1 cellular context compared by ENCODE assay signal in the genomic region with DNA sequence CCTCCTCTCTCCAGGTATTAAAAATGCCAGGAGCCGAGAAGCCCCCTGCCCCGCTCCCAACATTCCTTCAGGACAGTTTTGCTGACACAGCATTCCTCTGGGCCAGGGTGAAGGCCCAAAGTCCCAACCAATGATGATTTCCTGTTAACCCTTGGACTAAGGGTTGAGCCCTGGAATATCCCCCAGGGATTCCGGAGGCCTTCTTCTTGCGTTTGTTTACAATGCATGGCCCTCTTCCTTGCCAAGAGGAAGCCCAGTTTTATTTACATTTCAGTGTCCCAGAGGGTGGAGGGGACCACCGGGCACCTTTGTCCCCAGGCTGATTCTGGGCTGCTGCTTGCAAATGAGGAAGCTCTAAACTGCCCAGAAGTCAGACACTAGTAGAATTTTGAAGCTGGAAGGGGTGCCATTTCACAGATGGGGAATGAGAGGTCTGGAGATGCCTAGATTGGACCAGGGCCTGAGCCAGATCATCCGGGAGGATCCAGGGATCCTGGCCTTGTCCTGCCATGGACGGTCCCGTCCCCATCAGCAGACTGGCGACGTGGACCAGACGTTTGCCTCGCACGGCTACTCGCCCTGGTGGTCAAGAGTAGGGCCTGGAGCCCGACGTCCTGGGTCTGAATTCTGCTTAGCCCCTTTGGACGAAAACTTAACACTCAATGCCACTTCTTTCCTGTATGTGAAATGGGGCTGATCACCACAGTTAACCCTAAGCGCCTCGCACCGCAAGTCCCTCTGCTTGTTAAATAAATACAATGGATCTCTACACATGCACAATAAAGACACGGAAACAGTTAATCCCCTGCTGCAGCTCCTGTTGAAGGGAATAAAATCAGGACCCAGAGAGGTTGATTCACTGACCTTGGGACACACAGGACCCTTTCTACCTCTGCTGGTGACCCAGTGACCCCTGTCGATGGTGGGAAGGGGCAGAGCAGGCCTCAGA.
TF ChIP-seq lines count a peak whose summit lies in the region.

No MANE protein-coding gene starts in this region.

TF ChIP-seq in liver, 16 proteins besides CTCF, POLR2A, EP300 and RAD21 (continued from another document):
- TF ChIP-seq, protein P1, sequence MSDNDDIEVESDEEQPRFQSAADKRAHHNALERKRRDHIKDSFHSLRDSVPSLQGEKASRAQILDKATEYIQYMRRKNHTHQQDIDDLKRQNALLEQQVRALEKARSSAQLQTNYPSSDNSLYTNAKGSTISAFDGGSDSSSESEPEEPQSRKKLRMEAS (IDR thresholded peaks at IDR 0.05): peak; percentile 12
- TF ChIP-seq FOXA2 (IDR thresholded peaks at IDR 0.05): peak; percentile 53
- TF ChIP-seq, protein P2, sequence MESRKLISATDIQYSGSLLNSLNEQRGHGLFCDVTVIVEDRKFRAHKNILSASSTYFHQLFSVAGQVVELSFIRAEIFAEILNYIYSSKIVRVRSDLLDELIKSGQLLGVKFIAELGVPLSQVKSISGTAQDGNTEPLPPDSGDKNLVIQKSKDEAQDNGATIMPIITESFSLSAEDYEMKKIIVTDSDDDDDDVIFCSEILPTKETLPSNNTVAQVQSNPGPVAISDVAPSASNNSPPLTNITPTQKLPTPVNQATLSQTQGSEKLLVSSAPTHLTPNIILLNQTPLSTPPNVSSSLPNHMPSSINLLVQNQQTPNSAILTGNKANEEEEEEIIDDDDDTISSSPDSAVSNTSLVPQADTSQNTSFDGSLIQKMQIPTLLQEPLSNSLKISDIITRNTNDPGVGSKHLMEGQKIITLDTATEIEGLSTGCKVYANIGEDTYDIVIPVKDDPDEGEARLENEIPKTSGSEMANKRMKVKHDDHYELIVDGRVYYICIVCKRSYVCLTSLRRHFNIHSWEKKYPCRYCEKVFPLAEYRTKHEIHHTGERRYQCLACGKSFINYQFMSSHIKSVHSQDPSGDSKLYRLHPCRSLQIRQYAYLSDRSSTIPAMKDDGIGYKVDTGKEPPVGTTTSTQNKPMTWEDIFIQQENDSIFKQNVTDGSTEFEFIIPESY (IDR thresholded peaks at IDR 0.05): no peak
- TF ChIP-seq SP1 (IDR thresholded peaks at IDR 0.05): peak; percentile 71
- no peak for TF ChIP-seq TAF1 (conservative IDR thresholded peaks at IDR 0.05)
- no peak for TF ChIP-seq YY1 (IDR thresholded peaks at IDR 0.05)
- TF ChIP-seq GABPA (IDR thresholded peaks at IDR 0.05 in 1 of 2, conservative IDR thresholded peaks at IDR 0.05 in 1 of 2): peak in 1 of 2 donors; percentile 38
- TF ChIP-seq JUND (IDR thresholded peaks at IDR 0.05): peak in 1 of 2 donors; percentile 10
